In the genomic region with DNA sequence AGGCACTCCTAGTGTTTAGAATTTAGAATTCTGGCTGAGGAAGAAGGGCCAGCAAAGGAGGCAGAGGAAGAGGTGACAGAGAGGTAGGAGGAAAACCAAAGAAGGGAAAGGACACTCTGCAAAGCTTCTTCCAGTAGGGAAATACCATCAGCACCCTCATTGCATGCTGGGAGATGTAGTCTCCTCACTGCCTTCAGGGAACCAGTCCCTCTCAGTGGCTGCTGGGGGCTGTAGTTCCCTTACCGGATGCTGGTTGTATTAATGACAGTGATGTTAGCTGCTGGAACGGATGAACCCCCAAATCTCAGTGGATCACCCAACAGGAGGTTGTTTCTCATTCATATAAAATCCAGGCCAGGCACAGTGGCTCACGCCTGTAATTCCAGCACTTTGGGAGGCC, we compare ENCODE assay signal across 6 cellular contexts. TPM values are rescaled to one million over a fixed set of nuclear protein-coding genes. Genes with fewer than 3 reads are reported as not detected.
DNase-seq lines count a peak whose midpoint lies in the region; ATAC-seq and FAIRE-seq lines count a peak whose summit lies in the region.

No MANE protein-coding gene starts in this region.

- H3K27me3 Mint-ChIP-seq in CD4-positive, CD25-positive, alpha-beta regulatory T cell = peaks cover 42% of the 10 kb centered on the region
- peaks cover 30% of the 10 kb centered on the region for H3K27me3 Mint-ChIP-seq in stimulated activated memory B cell treated with anti-CD40 and anti-IgM and Interleukin-4, amounts not matched to agents 10 μg/mL and 1 μg/mL and 100 μg/mL, for 72 hours

- H3K27ac Mint-ChIP-seq in CD4-positive, CD25-positive, alpha-beta regulatory T cell = no peak overlapping the region
- H3K27ac Mint-ChIP-seq in stimulated activated memory B cell treated with anti-CD40 and anti-IgM and Interleukin-4, amounts not matched to agents 10 μg/mL and 1 μg/mL and 100 μg/mL, for 72 hours = no peak overlapping the region

- H3K9me3 Mint-ChIP-seq in CD4-positive, CD25-positive, alpha-beta regulatory T cell = peaks cover 0 to 3% (median 0%) of the 10 kb centered on the region in 7 donors
- H3K9me3 Mint-ChIP-seq in stimulated activated memory B cell treated with anti-CD40 and anti-IgM and Interleukin-4, amounts not matched to agents 10 μg/mL and 1 μg/mL and 100 μg/mL, for 72 hours = peaks cover 11% of the 10 kb centered on the region

- no peak for FAIRE-seq in RCC 7860 (lab: Jason Lieb, UNC)

- no peak overlapping the region for H3K4me3 ChIP-seq in CD4-positive, CD25-positive, alpha-beta regulatory T cell (ENCODE audit: low read depth, low read length)

- no peaks in the 10 kb centered on the region for H3K36me3 Mint-ChIP-seq in CD4-positive, CD25-positive, alpha-beta regulatory T cell
- H3K36me3 Mint-ChIP-seq in stimulated activated memory B cell treated with anti-CD40 and anti-IgM and Interleukin-4, amounts not matched to agents 10 μg/mL and 1 μg/mL and 100 μg/mL, for 72 hours = no peaks in the 10 kb centered on the region

- no peak overlapping the region for H3K27ac ChIP-seq in CD4-positive, CD25-positive, alpha-beta regulatory T cell (ENCODE audit: insufficient read depth, low read length, poor library complexity, severe bottlenecking)

- no peaks in the 10 kb centered on the region for H3K36me3 ChIP-seq in CD4-positive, CD25-positive, alpha-beta regulatory T cell (ENCODE audit: control insufficient read depth, insufficient read depth, low read length)

- no peaks in the 10 kb centered on the region for H3K9me3 ChIP-seq in CD4-positive, CD25-positive, alpha-beta regulatory T cell (ENCODE audit: control insufficient read depth in 2 of 2, low read length in 2 of 2)

- peaks cover 2 to 31% (median 14%) of the 10 kb centered on the region in 4 donors for H3K4me1 Mint-ChIP-seq in CD4-positive, CD25-positive, alpha-beta regulatory T cell
- H3K4me1 Mint-ChIP-seq in stimulated activated memory B cell treated with anti-CD40 and anti-IgM and Interleukin-4, amounts not matched to agents 10 μg/mL and 1 μg/mL and 100 μg/mL, for 72 hours = peaks cover 22% of the 10 kb centered on the region

- ATAC-seq in CD4-positive, CD25-positive, alpha-beta regulatory T cell (ENCODE audit: low read depth in 2 of 2) = peak; percentile 55 to 56
- ATAC-seq in GM21576 (IDR thresholded peaks at IDR 0.05; ENCODE audit: unreplicated experiment) = peak; percentile 56
- peak; percentile 79 for ATAC-seq in stimulated activated memory B cell treated with anti-CD40 and anti-IgM and Interleukin-4, amounts not matched to agents 10 μg/mL and 1 μg/mL and 100 μg/mL, for 72 hours
- no peak for ATAC-seq in HG02623 (IDR thresholded peaks at IDR 0.05; ENCODE audit: unreplicated experiment)

- DNase-seq in CD4-positive, CD25-positive, alpha-beta regulatory T cell = peak in 2 of 3 donors; percentile 43 to 71
- DNase-seq in RCC 7860 (ENCODE audit: low spot score) (peak; percentile 25), epidermal melanocyte (ENCODE audit: insufficient read length, low spot score) (peak; percentile 95)

- H3K4me1 ChIP-seq in CD4-positive, CD25-positive, alpha-beta regulatory T cell (ENCODE audit: control insufficient read depth, insufficient read depth, low read length, poor library complexity, severe bottlenecking) = peaks cover 3% of the 10 kb centered on the region

- H3K4me3 Mint-ChIP-seq in CD4-positive, CD25-positive, alpha-beta regulatory T cell = peak overlapping the region in 2 of 4 donors; percentile 36 to 53
- no peak overlapping the region for H3K4me3 Mint-ChIP-seq in stimulated activated memory B cell treated with anti-CD40 and anti-IgM and Interleukin-4, amounts not matched to agents 10 μg/mL and 1 μg/mL and 100 μg/mL, for 72 hours

- H3K27me3 ChIP-seq in CD4-positive, CD25-positive, alpha-beta regulatory T cell (ENCODE audit: control insufficient read depth, insufficient read depth, low read length) = no peaks in the 10 kb centered on the region

RNA-seq across cellular contexts. Expression of a gene that starts 10.1 kb away (rescaled TPM):
- total RNA-seq in CD4-positive, CD25-positive, alpha-beta regulatory T cell = not detected
- polyA plus RNA-seq in CD4-positive, CD25-positive, alpha-beta regulatory T cell = not detected

RNA-seq across cellular contexts. Expression of a gene that starts 12.3 kb away (rescaled TPM):
- 37.6 TPM for total RNA-seq in CD4-positive, CD25-positive, alpha-beta regulatory T cell
- 10 to 100 TPM; 28.8 to 29.9 (median 29.5) TPM for polyA plus RNA-seq in CD4-positive, CD25-positive, alpha-beta regulatory T cell

RNA-seq across cellular contexts. Expression of a gene that starts 39.4 kb away (rescaled TPM):
- not detected for total RNA-seq in CD4-positive, CD25-positive, alpha-beta regulatory T cell
- not detected for polyA plus RNA-seq in CD4-positive, CD25-positive, alpha-beta regulatory T cell

RNA-seq across cellular contexts. Expression of a gene that starts 39.9 kb away (rescaled TPM):
- 9.3 TPM for total RNA-seq in CD4-positive, CD25-positive, alpha-beta regulatory T cell
- polyA plus RNA-seq in CD4-positive, CD25-positive, alpha-beta regulatory T cell = 1 to 10 TPM; 1.9 to 5.3 (median 4.5) TPM

RNA-seq across cellular contexts. Expression of a gene that starts 42.2 kb away (rescaled TPM):
- 29.0 TPM for total RNA-seq in CD4-positive, CD25-positive, alpha-beta regulatory T cell
- polyA plus RNA-seq in CD4-positive, CD25-positive, alpha-beta regulatory T cell = 10 to 100 TPM; 33.9 to 52.9 (median 43.1) TPM

Comparison
In these comparisons a context has a peak if more than half of its experiments do, and no peak if none do; other contexts are left out.
1. DNase-seq: peak in every context shown above with its lines; median percentile 95 in epidermal melanocyte; 57 in CD4-positive, CD25-positive, alpha-beta regulatory T cell; 25 in RCC 7860.